In genomic region chr2:130918421-130918820, GRCh38 we compare ENCODE assay signal across 30 cellular contexts.
"Had no signal": no experiment of that assay in that cellular context is flagged by ENCODE, and none has a peak within 500 bp of the region (broad histone marks: within the 10 kb centered on the region; RNA-seq: fewer than 3 reads in every experiment).

No MANE protein-coding gene starts in this region.

- ATAC-seq: effector memory CD8-positive, alpha-beta T cell; heart right ventricle; left lung; mucosa of descending colon; natural killer cell treated with Interleukin-12 subunit alpha and Interleukin-12 subunit beta and Interleukin-15 and Interleukin-18, amount 100 ng/mL, for 72 hours; psoas muscle; right cardiac atrium; stimulated activated effector memory CD8-positive, alpha-beta T cell treated with anti-CD3 and anti-CD28 coated beads, Interleukin-12 subunit alpha, Interleukin-12 subunit beta, amount 100 ng/mL, for 72 hours had no signal

- DNase-seq: dermis blood vessel endothelial cell; effector memory CD8-positive, alpha-beta T cell; erythroblast; esophagus squamous epithelium; foreskin melanocyte; glutamatergic neuron; heart right ventricle; hippocampal formation; kidney; mesenchymal stem cell; mucosa of descending colon; naive B cell; nucleus accumbens; ovary; psoas muscle; sigmoid colon; stimulated activated CD4-positive, alpha-beta T cell treated with anti-CD3 and anti-CD28 coated beads, Interleukin-2, amount 100 ng/mL, for 24 hours; stimulated activated CD4-positive, alpha-beta T cell treated with anti-CD3 and anti-CD28 coated beads, Interleukin-4, amount 100 ng/mL, for 24 hours; stimulated activated naive CD4-positive, alpha-beta T cell treated with Interleukin-2 at 50 U/mL for 16 hours; stomach; thyroid gland; trophoblast cell had no signal

- H3K9me3 ChIP-seq: esophagus squamous epithelium, heart right ventricle, left lung, mucosa of descending colon, ovary, psoas muscle, sigmoid colon, stomach, thyroid gland, vagina had no signal

- H3K27me3 ChIP-seq: ovary, thyroid gland, vagina had no signal

- H3K4me3 Mint-ChIP-seq: effector memory CD8-positive, alpha-beta T cell; mesothelial cell of epicardium; naive B cell; natural killer cell treated with Interleukin-12 subunit alpha and Interleukin-12 subunit beta and Interleukin-15 and Interleukin-18, amount 100 ng/mL, for 72 hours; neural crest cell; stimulated activated effector memory CD8-positive, alpha-beta T cell treated with anti-CD3 and anti-CD28 coated beads, Interleukin-12 subunit alpha, Interleukin-12 subunit beta, amount 100 ng/mL, for 72 hours had no signal

- H3K4me1 Mint-ChIP-seq: mesothelial cell of epicardium; naive B cell; neural crest cell; stimulated activated effector memory CD8-positive, alpha-beta T cell treated with anti-CD3 and anti-CD28 coated beads, Interleukin-12 subunit alpha, Interleukin-12 subunit beta, amount 100 ng/mL, for 72 hours had no signal

- H3K4me3 ChIP-seq: coronary artery, esophagus squamous epithelium, heart right ventricle, left lung, mucosa of descending colon, ovary, psoas muscle, sigmoid colon, stomach, thyroid gland, vagina had no signal

- H3K36me3 ChIP-seq: heart right ventricle, left lung, ovary, sigmoid colon, stomach, thyroid gland, vagina had no signal

- H3K27ac Mint-ChIP-seq: effector memory CD8-positive, alpha-beta T cell; mesothelial cell of epicardium; naive B cell; natural killer cell treated with Interleukin-12 subunit alpha and Interleukin-12 subunit beta and Interleukin-15 and Interleukin-18, amount 100 ng/mL, for 72 hours; stimulated activated effector memory CD8-positive, alpha-beta T cell treated with anti-CD3 and anti-CD28 coated beads, Interleukin-12 subunit alpha, Interleukin-12 subunit beta, amount 100 ng/mL, for 72 hours had no signal

- H3K4me1 ChIP-seq: heart right ventricle, left lung, psoas muscle, sigmoid colon, thyroid gland had no signal

- H3K27ac ChIP-seq: coronary artery, esophagus squamous epithelium, heart right ventricle, left lung, ovary, psoas muscle, sigmoid colon, stomach, thyroid gland, vagina had no signal

- H3K36me3 Mint-ChIP-seq: mesothelial cell of epicardium; naive B cell; natural killer cell treated with Interleukin-12 subunit alpha and Interleukin-12 subunit beta and Interleukin-15 and Interleukin-18, amount 100 ng/mL, for 72 hours; stimulated activated effector memory CD8-positive, alpha-beta T cell treated with anti-CD3 and anti-CD28 coated beads, Interleukin-12 subunit alpha, Interleukin-12 subunit beta, amount 100 ng/mL, for 72 hours had no signal

- H3K9me3 Mint-ChIP-seq: effector memory CD8-positive, alpha-beta T cell; mesothelial cell of epicardium; natural killer cell treated with Interleukin-12 subunit alpha and Interleukin-12 subunit beta and Interleukin-15 and Interleukin-18, amount 100 ng/mL, for 72 hours; neural crest cell; stimulated activated effector memory CD8-positive, alpha-beta T cell treated with anti-CD3 and anti-CD28 coated beads, Interleukin-12 subunit alpha, Interleukin-12 subunit beta, amount 100 ng/mL, for 72 hours had no signal
